In genomic region chr12:124469193-124469888, GRCh38 we compare ENCODE assay signal across 9 cellular contexts.
DNase-seq lines count a peak whose midpoint lies in the region; ATAC-seq and TF ChIP-seq lines count a peak whose summit lies in the region.
"Had no signal": no experiment of that assay in that cellular context is flagged by ENCODE, and none has a peak within 500 bp of the region (broad histone marks: within the 10 kb centered on the region; RNA-seq: fewer than 3 reads in every experiment).

No MANE protein-coding gene starts in this region.

- H3K36me3 ChIP-seq in RWPE2 (ENCODE audit: low read depth) (peaks cover 74% of the 10 kb centered on the region), fibroblast of lung (ENCODE audit: control insufficient read depth, insufficient read depth, low read length) (peaks cover 16% of the 10 kb centered on the region), HAP-1 (replicated peaks) (peaks cover 63% of the 10 kb centered on the region)

- TF ChIP-seq CTCF in RWPE2 (IDR thresholded peaks at IDR 0.05; ENCODE audit: poor library complexity, severe bottlenecking) = peak; percentile 57
- peak; percentile 65 to 66 for TF ChIP-seq CTCF in fibroblast of lung (conservative IDR thresholded peaks at IDR 0.05 in 1 of 2, IDR thresholded peaks at IDR 0.05 in 1 of 2; ENCODE audit: low read depth in 1 of 2, low read length in 2 of 2)

- H3K27me3 ChIP-seq in RWPE2 (ENCODE audit: insufficient read depth, poor library complexity, severe bottlenecking) (no peaks in the 10 kb centered on the region), fibroblast of lung (ENCODE audit: control insufficient read depth, insufficient read depth, low read length) (no peaks in the 10 kb centered on the region), HAP-1 (ENCODE audit: low read depth) (no peaks in the 10 kb centered on the region)

- ATAC-seq in RWPE2 (ENCODE audit: low read depth) (no peak), HG02623 (IDR thresholded peaks at IDR 0.05; ENCODE audit: unreplicated experiment) (no peak), GM19397 (IDR thresholded peaks at IDR 0.05; ENCODE audit: unreplicated experiment) (no peak)
- no peak for ATAC-seq in stimulated activated naive B cell treated with anti-CD40 and anti-IgM and Interleukin-4, amounts not matched to agents 10 μg/mL and 1 μg/mL and 100 μg/mL, for 72 hours (replicated peaks)

- H3K27ac ChIP-seq in RWPE2 (ENCODE audit: poor library complexity, severe bottlenecking) = no peak overlapping the region
- H3K27ac ChIP-seq in fibroblast of lung (ENCODE audit: insufficient read depth, low read length) = no peak overlapping the region

- no peaks in the 10 kb centered on the region for H4K20me1 ChIP-seq in fibroblast of lung (ENCODE audit: control insufficient read depth, extremely low read depth, insufficient read depth, low read length)

- H3K4me3 ChIP-seq in RWPE2 (ENCODE audit: severe bottlenecking) (no peak overlapping the region), fibroblast of lung (replicated peaks in 1 of 4; ENCODE audit: control extremely low read depth in 1 of 4, insufficient read depth in 1 of 4, low read depth in 3 of 4, low read length in 4 of 4) (no peak overlapping the region), HAP-1 (no peak overlapping the region)

- H3K27ac Mint-ChIP-seq in stimulated activated naive B cell treated with anti-CD40 and anti-IgM and Interleukin-4, amounts not matched to agents 10 μg/mL and 1 μg/mL and 100 μg/mL, for 72 hours = peak overlapping the region; percentile 20

- H3K4me1 ChIP-seq in RWPE2 (ENCODE audit: insufficient read depth, poor library complexity, severe bottlenecking) (no peaks in the 10 kb centered on the region), fibroblast of lung (ENCODE audit: control insufficient read depth, extremely low read depth, insufficient read depth, low read length) (peaks cover 3% of the 10 kb centered on the region), HAP-1 (no peaks in the 10 kb centered on the region)

- H2AFZ ChIP-seq in fibroblast of lung (ENCODE audit: low read length) = no peak overlapping the region

- H3K9ac ChIP-seq in fibroblast of lung (ENCODE audit: insufficient read depth, low read length) = no peak overlapping the region

- H3K9me3 ChIP-seq in RWPE2 (ENCODE audit: severe bottlenecking) (peaks cover 6% of the 10 kb centered on the region), fibroblast of lung (ENCODE audit: control insufficient read depth, insufficient read depth, low read depth, low read length) (peaks cover 4% of the 10 kb centered on the region), HAP-1 (0 out of 2 replicates have a peak, but pooled peaks cover 3% of the 10 kb centered on the region)

- H3K9me3 Mint-ChIP-seq in stimulated activated naive B cell treated with anti-CD40 and anti-IgM and Interleukin-4, amounts not matched to agents 10 μg/mL and 1 μg/mL and 100 μg/mL, for 72 hours = peaks cover 22 to 28% of the 10 kb centered on the region in 2 donors

- no peaks in the 10 kb centered on the region for H3K79me2 ChIP-seq in fibroblast of lung (ENCODE audit: control insufficient read depth, insufficient read depth, low read length)

- H3K4me3 Mint-ChIP-seq in stimulated activated naive B cell treated with anti-CD40 and anti-IgM and Interleukin-4, amounts not matched to agents 10 μg/mL and 1 μg/mL and 100 μg/mL, for 72 hours = no peak overlapping the region

- no peak overlapping the region for H3K4me2 ChIP-seq in fibroblast of lung (ENCODE audit: extremely low read depth, insufficient read depth, low read length)

- H3K36me3 Mint-ChIP-seq in stimulated activated naive B cell treated with anti-CD40 and anti-IgM and Interleukin-4, amounts not matched to agents 10 μg/mL and 1 μg/mL and 100 μg/mL, for 72 hours = peaks cover 75 to 93% of the 10 kb centered on the region in 2 donors

- DNase-seq in activated CD4-positive, alpha-beta T cell treated with anti-CD3 and anti-CD28 coated beads for 48 hours = peak; percentile 55
- DNase-seq in activated CD4-positive, alpha-beta T cell treated with anti-CD3 and anti-CD28 coated beads for 1 hour = no peak
- no peak for DNase-seq in RWPE2 (ENCODE audit: low spot score)
- peak in 1 of 2 donors; percentile 18 for DNase-seq in fibroblast of lung (ENCODE audit: low read depth in 2 of 2)
- DNase-seq in stimulated activated naive B cell treated with anti-CD40 and anti-IgM and Interleukin-4, amounts not matched to agents 10 μg/mL and 1 μg/mL and 100 μg/mL, for 72 hours = no peak
- DNase-seq in HAP-1 (ENCODE audit: low spot score in 2 of 2) = no peak
- DNase-seq: NCI-H2081 treated with DMSO at 0.1 percent for 48 hours had no signal

- peaks cover 40 to 52% of the 10 kb centered on the region in 2 donors for H3K4me1 Mint-ChIP-seq in stimulated activated naive B cell treated with anti-CD40 and anti-IgM and Interleukin-4, amounts not matched to agents 10 μg/mL and 1 μg/mL and 100 μg/mL, for 72 hours

- in situ Hi-C loops in HAP-1 (cut with MboI; ENCODE audit: low sequenced_read_pairs) = no loop called here

- H3K27me3 Mint-ChIP-seq in stimulated activated naive B cell treated with anti-CD40 and anti-IgM and Interleukin-4, amounts not matched to agents 10 μg/mL and 1 μg/mL and 100 μg/mL, for 72 hours = no peaks in the 10 kb centered on the region
